ENCODE assay signal across 8 cellular contexts in the genomic region with DNA sequence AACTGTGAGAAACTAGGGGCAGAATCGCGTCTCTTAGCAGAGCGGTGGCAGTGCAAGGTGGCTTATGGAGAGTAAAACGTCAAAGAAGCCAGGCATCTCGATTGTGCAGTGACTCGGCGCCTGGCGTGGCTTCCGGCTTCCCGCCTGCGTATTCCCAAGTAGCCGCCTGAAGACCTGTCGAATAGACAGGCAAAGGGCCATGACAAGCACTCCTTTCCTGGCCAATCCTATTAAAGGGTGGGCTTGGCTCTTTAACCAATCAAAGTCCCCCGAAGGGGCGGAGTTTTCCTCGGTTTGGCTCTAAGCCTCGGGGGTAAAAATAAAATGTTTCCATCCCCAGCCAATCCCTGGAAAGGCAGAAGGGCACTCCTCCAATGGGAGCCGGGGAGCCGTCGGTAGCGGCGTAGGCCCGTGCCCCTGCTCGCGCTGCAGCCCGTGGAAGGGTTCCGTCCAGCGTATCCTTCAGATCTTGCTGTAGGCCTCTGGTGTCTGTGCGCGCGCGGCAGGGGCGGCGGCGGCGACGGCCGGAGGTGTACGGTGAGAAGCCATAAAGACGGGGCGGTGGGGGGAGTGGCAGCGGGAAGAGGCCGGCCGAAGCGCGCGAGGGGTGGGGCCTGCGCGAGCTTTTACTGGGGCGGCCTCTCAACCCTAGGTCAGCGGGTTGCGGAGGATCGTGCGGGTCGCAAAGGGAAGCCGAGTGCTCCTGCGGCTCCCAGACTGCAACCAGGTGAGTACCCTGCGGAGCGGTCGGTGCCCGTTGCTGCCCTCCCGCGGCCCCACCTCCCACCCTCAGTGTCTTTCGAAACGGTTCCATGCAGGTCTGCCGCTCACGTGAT. TPM values are rescaled to one million over a fixed set of nuclear protein-coding genes. Genes with fewer than 3 reads are reported as not detected.
A peak's percentile ranks its signal among the peaks of the same experiment; 100 is the strongest.
DNase-seq lines count a peak whose midpoint lies in the region; ATAC-seq, FAIRE-seq and TF ChIP-seq lines count a peak whose summit lies in the region.

A gene with protein sequence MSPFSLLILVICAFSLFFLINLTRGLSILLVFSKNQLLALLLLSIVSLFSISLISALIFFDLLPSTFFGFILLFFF (plus strand): TSS at position 395 of the 836 bp plus-strand sequence. CDS start 30,131 bp downstream, outside the sequence.

- H3K4me1 ChIP-seq in left ventricle myocardium inferior = peaks cover 12% of the 10 kb centered on the region

- no peaks in the 10 kb centered on the region for H3K36me3 Mint-ChIP-seq in T-helper 1 cell treated with Interleukin-12 subunit alpha and Interleukin-12 subunit beta and Interleukin-4 antibody, amounts not matched to agents 30 μg/mL and 1 μg/mL, for 36 hours (ENCODE audit: low read depth)

- peaks cover 18% of the 10 kb centered on the region for H3K4me1 Mint-ChIP-seq in T-helper 1 cell treated with Interleukin-12 subunit alpha and Interleukin-12 subunit beta and Interleukin-4 antibody, amounts not matched to agents 30 μg/mL and 1 μg/mL, for 36 hours (ENCODE audit: low read depth)

- DNase-seq in GM13977 (ENCODE audit: low spot score) (peak; percentile 90), NCI-H146 (lab: John Stamatoyannopoulos, UW) (peak; percentile 97), left ventricle myocardium inferior (peak; percentile 84), posterior vena cava (ENCODE audit: low spot score) (peak; percentile 93), urothelium cell line (ENCODE audit: low spot score) (peak; percentile 92)

- H3K27ac ChIP-seq in angular gyrus (ENCODE audit: low read depth, low read length) (peak within 1 kb of the TSS; percentile 86), left ventricle myocardium inferior (replicated peaks) (peak within 1 kb of the TSS; percentile 96)

- H3K4me3 ChIP-seq in left ventricle myocardium inferior = peak within 1 kb of the TSS; percentile 80

- H3K9me3 ChIP-seq in left ventricle myocardium inferior (replicated peaks) = no peaks in the 10 kb centered on the region

- ATAC-seq in HG02852 (IDR thresholded peaks at IDR 0.05; ENCODE audit: unreplicated experiment) = peak; percentile 82

- H3K27me3 ChIP-seq in left ventricle myocardium inferior (ENCODE audit: low read depth) = no peaks in the 10 kb centered on the region

- in situ Hi-C loops in GM13977 (cut with MboI; ENCODE audit: low pct_unique_long_range_greater_than_20kb, low sequenced_read_pairs, unreplicated experiment) = no loop called here

- H3K9me3 Mint-ChIP-seq in T-helper 1 cell treated with Interleukin-12 subunit alpha and Interleukin-12 subunit beta and Interleukin-4 antibody, amounts not matched to agents 30 μg/mL and 1 μg/mL, for 36 hours = no peaks in the 10 kb centered on the region

- peak within 1 kb of the TSS; percentile 87 for H3K27ac Mint-ChIP-seq in T-helper 1 cell treated with Interleukin-12 subunit alpha and Interleukin-12 subunit beta and Interleukin-4 antibody, amounts not matched to agents 30 μg/mL and 1 μg/mL, for 36 hours

- no peaks in the 10 kb centered on the region for H3K27me3 Mint-ChIP-seq in T-helper 1 cell treated with Interleukin-12 subunit alpha and Interleukin-12 subunit beta and Interleukin-4 antibody, amounts not matched to agents 30 μg/mL and 1 μg/mL, for 36 hours (ENCODE audit: low read depth)

- no peak for FAIRE-seq in urothelium cell line (lab: Jason Lieb, UNC)

- no peak for TF ChIP-seq CTCF in GM13977 (IDR thresholded peaks at IDR 0.05; ENCODE audit: extremely low read depth, insufficient read depth, missing control alignments)
- no peak for TF ChIP-seq CTCF in left ventricle myocardium inferior (IDR thresholded peaks at IDR 0.05; ENCODE audit: borderline replicate concordance)

- H3K4me3 Mint-ChIP-seq in T-helper 1 cell treated with Interleukin-12 subunit alpha and Interleukin-12 subunit beta and Interleukin-4 antibody, amounts not matched to agents 30 μg/mL and 1 μg/mL, for 36 hours = peak within 1 kb of the TSS; percentile 89

- no peaks in the 10 kb centered on the region for H3K36me3 ChIP-seq in left ventricle myocardium inferior

- intact Hi-C loops in left ventricle myocardium inferior (cut with micrococcal nuclease) = no loop called here
- intact Hi-C loops in posterior vena cava (cut with DNase I) = no loop called here

RNA-seq across cellular contexts. Expression of the gene that starts here (rescaled TPM):
- total RNA-seq in left ventricle myocardium inferior (5.0 TPM), posterior vena cava (10 to 100 TPM; 10.2 to 10.5 TPM)

Comparison
In these comparisons a context has a peak if more than half of its experiments do, and no peak if none do; other contexts are left out.
1. Peak in every context shown above with its lines: DNase-seq, ATAC-seq, H3K4me3 ChIP-seq and H3K27ac ChIP-seq.